ENCODE assay signal across 23 cellular contexts in genomic region chr19:29886535-29886934, GRCh38. TPM values are rescaled to one million over a fixed set of nuclear protein-coding genes. Genes with fewer than 3 reads are reported as not detected.
DNase-seq lines count a peak whose midpoint lies in the region; ATAC-seq, FAIRE-seq and TF ChIP-seq lines count a peak whose summit lies in the region.
"Had no signal": no experiment of that assay in that cellular context is flagged by ENCODE, and none has a peak within 500 bp of the region (broad histone marks: within the 10 kb centered on the region; RNA-seq: fewer than 3 reads in every experiment).

No MANE protein-coding gene starts in this region.

- H3K27ac Mint-ChIP-seq in activated CD8-positive, alpha-beta memory T cell treated with anti-CD3 and anti-CD28 coated beads, Interleukin-2, amount 10 ng/mL, durations not matched to agents 7 days and 5 days: peak overlapping the region; percentile 28
- H3K27ac Mint-ChIP-seq in memory B cell: no peak overlapping the region

- peaks cover 0 to 22% (median 0%) of the 10 kb centered on the region in 3 donors for H3K27me3 ChIP-seq in sigmoid colon

- TF ChIP-seq POLR2A in sigmoid colon (IDR thresholded peaks at IDR 0.05): no peak

- H3K36me3 ChIP-seq in sigmoid colon: no peaks in the 10 kb centered on the region

- no peaks in the 10 kb centered on the region for H3K36me3 Mint-ChIP-seq in activated CD8-positive, alpha-beta memory T cell treated with anti-CD3 and anti-CD28 coated beads, Interleukin-2, amount 10 ng/mL, durations not matched to agents 7 days and 5 days
- no peaks in the 10 kb centered on the region for H3K36me3 Mint-ChIP-seq in memory B cell
- H3K36me3 Mint-ChIP-seq: CD4-positive, CD25-positive, alpha-beta regulatory T cell had no signal

- no peaks in the 10 kb centered on the region for H3K4me1 ChIP-seq in sigmoid colon

- CTCF ChIA-PET in activated CD8-positive, alpha-beta memory T cell treated with anti-CD3 and anti-CD28 coated beads, Interleukin-2, amount 10 ng/mL, durations not matched to agents 7 days and 5 days (lab: Charles Lee): interaction anchor here (0.6 to 2.9 kb wide), 7 partner anchors 12 to 156 kb away, joined by 3 to 14 read pairs (median 4); partner anchors contain the start of gene URI1

- H3K27me3 Mint-ChIP-seq in activated CD8-positive, alpha-beta memory T cell treated with anti-CD3 and anti-CD28 coated beads, Interleukin-2, amount 10 ng/mL, durations not matched to agents 7 days and 5 days: no peaks in the 10 kb centered on the region
- peaks cover 4% of the 10 kb centered on the region for H3K27me3 Mint-ChIP-seq in memory B cell

- FAIRE-seq in GM19239 (lab: Jason Lieb, UNC): no peak
- FAIRE-seq: G401.6, GM12878, H54, HepG2 had no signal

- H3K9me3 Mint-ChIP-seq in activated CD8-positive, alpha-beta memory T cell treated with anti-CD3 and anti-CD28 coated beads, Interleukin-2, amount 10 ng/mL, durations not matched to agents 7 days and 5 days (ENCODE audit: low read depth): no peaks in the 10 kb centered on the region
- peaks cover 6% of the 10 kb centered on the region for H3K9me3 Mint-ChIP-seq in memory B cell
- H3K9me3 Mint-ChIP-seq: CD4-positive, CD25-positive, alpha-beta regulatory T cell had no signal

- H3K4me3 ChIP-seq in sigmoid colon: no peak overlapping the region
- H3K4me3 ChIP-seq: GM12878 had no signal

- peak; percentile 44 for DNase-seq in activated CD8-positive, alpha-beta memory T cell treated with anti-CD3 and anti-CD28 coated beads, Interleukin-2, amount 10 ng/mL, durations not matched to agents 7 days and 5 days
- DNase-seq in activated CD8-positive, alpha-beta memory T cell treated with anti-CD3 and anti-CD28 coated beads, Interleukin-2, amount 50 U/mL, for 48 hours: no peak
- DNase-seq in OCI-M1 (lab: John Stamatoyannopoulos, UW): peak; percentile 22
- DNase-seq in memory B cell (ENCODE audit: low spot score in 2 of 2): no peak
- peak; percentile 28 for DNase-seq in sigmoid colon
- DNase-seq in SKM-1 (lab: John Stamatoyannopoulos, UW; ENCODE audit: unreplicated experiment): no peak
- no peak for DNase-seq in GM19239 (ENCODE audit: insufficient read length, low spot score)
- DNase-seq: 8988T, COR-L47, DMS 273 treated with DMSO at 0.1 percent for 48 hours, NCI-H1417 treated with DMSO at 0.1 percent for 48 hours, NCI-H187 treated with DMSO at 0.1 percent for 48 hours, NCI-H226, NCI-H524, NCI-H82, SHP77 had no signal

- no peak overlapping the region for H3K4me3 Mint-ChIP-seq in activated CD8-positive, alpha-beta memory T cell treated with anti-CD3 and anti-CD28 coated beads, Interleukin-2, amount 10 ng/mL, durations not matched to agents 7 days and 5 days
- H3K4me3 Mint-ChIP-seq in memory B cell: no peak overlapping the region
- H3K4me3 Mint-ChIP-seq: CD4-positive, CD25-positive, alpha-beta regulatory T cell had no signal

- intact Hi-C loops in sigmoid colon (cut with DNase I): no loop called here

- no peaks in the 10 kb centered on the region for H3K9me3 ChIP-seq in sigmoid colon

- TF ChIP-seq EP300 in sigmoid colon (IDR thresholded peaks at IDR 0.05): no peak

- no peak for TF ChIP-seq CTCF in sigmoid colon (IDR thresholded peaks at IDR 0.05)

- 61 to 84% methylated on average over 6 of the region's 6 CpGs for WGBS in sigmoid colon, 2 donors

- H3K27ac ChIP-seq in sigmoid colon: no peak overlapping the region
- H3K27ac ChIP-seq: KMS-11 had no signal

- no peak for ATAC-seq in activated CD8-positive, alpha-beta memory T cell treated with anti-CD3 and anti-CD28 coated beads, Interleukin-2, amount 10 ng/mL, durations not matched to agents 7 days and 5 days
- peak; percentile 31 for ATAC-seq in memory B cell (ENCODE audit: low read depth)
- no peak for ATAC-seq in GM21381 (IDR thresholded peaks at IDR 0.05; ENCODE audit: unreplicated experiment)
- ATAC-seq: GM12878 had no signal

- peaks cover 22% of the 10 kb centered on the region for H3K4me1 Mint-ChIP-seq in activated CD8-positive, alpha-beta memory T cell treated with anti-CD3 and anti-CD28 coated beads, Interleukin-2, amount 10 ng/mL, durations not matched to agents 7 days and 5 days
- peaks cover 8% of the 10 kb centered on the region for H3K4me1 Mint-ChIP-seq in memory B cell

RNA-seq across cellular contexts. Expression of gene URI1, which starts 55.5 kb away (rescaled TPM):
- 10 to 100 TPM; 48.3 to 60.8 TPM for total RNA-seq in activated CD8-positive, alpha-beta memory T cell treated with anti-CD3 and anti-CD28 coated beads, Interleukin-2, amount 10 ng/mL, durations not matched to agents 7 days and 5 days
- 10 to 100 TPM; 54.6 to 69.2 (median 60.6) TPM for total RNA-seq in sigmoid colon
- polyA plus RNA-seq in sigmoid colon: 10 to 100 TPM; 20.8 to 34.2 (median 29.1) TPM

Comparison
In these comparisons a context has a peak if more than half of its experiments do, and no peak if none do; other contexts are left out.
1. DNase-seq: peak in activated CD8-positive, alpha-beta memory T cell treated with anti-CD3 and anti-CD28 coated beads, Interleukin-2, amount 10 ng/mL, durations not matched to agents 7 days and 5 days (single experiment), OCI-M1 (single experiment) and sigmoid colon (single experiment); none in activated CD8-positive, alpha-beta memory T cell treated with anti-CD3 and anti-CD28 coated beads, Interleukin-2, amount 50 U/mL, for 48 hours (single experiment), memory B cell (0 of 2), SKM-1 (single experiment) and GM19239 (single experiment).